Comparison of ENCODE assay signal across 23 cellular contexts in the genomic region with DNA sequence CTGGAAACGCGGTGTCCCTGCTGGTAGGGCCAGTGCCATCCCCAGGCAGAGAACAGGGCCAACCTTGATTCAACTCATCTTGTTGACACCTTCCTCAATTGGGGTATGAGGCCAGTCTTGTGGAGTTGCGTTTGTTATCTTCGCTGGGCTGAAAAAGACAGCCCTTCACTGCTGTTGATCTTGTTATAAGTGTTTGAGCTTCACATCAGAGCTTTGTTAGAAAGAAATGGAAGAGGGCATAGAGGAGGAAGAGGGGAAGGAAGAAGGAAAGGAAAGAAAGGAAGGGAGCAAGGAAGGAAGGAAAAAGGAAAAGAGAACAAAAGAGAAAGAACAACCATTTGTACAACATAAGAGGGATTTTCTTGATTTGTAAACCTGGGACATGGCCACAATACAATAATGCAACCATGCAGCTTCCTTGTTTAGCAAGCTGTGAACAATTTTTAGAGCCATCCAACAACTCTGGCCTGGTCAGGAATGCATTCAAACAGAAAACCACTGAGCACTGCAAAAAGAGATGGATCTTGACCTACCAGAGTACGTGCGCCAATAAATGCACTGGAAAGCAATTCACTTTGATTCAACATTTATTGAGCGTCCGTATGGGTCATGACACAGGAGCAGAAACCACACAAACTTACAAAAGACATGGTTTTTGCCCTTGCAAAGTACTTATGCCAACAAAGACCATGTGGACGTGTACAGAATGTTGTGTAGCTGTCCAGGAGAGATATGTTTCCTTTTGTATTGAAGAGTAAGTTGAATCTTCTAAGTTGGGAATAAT.
"Had no signal": no experiment of that assay in that cellular context is flagged by ENCODE, and none has a peak within 500 bp of the region (broad histone marks: within the 10 kb centered on the region; RNA-seq: fewer than 3 reads in every experiment).

No MANE protein-coding gene starts in this region.

- H3K36me3 ChIP-seq: ascending aorta, lower lobe of right lung, prostate gland, thoracic aorta, upper lobe of left lung had no signal

- H3K4me3 ChIP-seq: ascending aorta, lower lobe of right lung, prostate gland, thoracic aorta, upper lobe of left lung had no signal

- FAIRE-seq: small intestine had no signal

- H3K36me3 Mint-ChIP-seq: activated naive CD4-positive, alpha-beta T cell treated with anti-CD3 and anti-CD28 coated beads, Interleukin-2, amount 50 U/mL, for 24 hours; stimulated activated memory B cell treated with anti-CD40 and anti-IgM and Interleukin-4, amounts not matched to agents 10 μg/mL and 1 μg/mL and 100 μg/mL, for 72 hours had no signal

- H3K27me3 Mint-ChIP-seq: activated naive CD4-positive, alpha-beta T cell treated with anti-CD3 and anti-CD28 coated beads, Interleukin-2, amount 50 U/mL, for 24 hours; dendritic cell treated with granulocyte-macrophage colony-stimulating factor and Interleukin-4, amounts not matched to agents 40 ng/mL and 50 ng/mL, for 4 days; stimulated activated memory B cell treated with anti-CD40 and anti-IgM and Interleukin-4, amounts not matched to agents 10 μg/mL and 1 μg/mL and 100 μg/mL, for 72 hours had no signal

- H3K27ac Mint-ChIP-seq: activated naive CD4-positive, alpha-beta T cell treated with anti-CD3 and anti-CD28 coated beads, Interleukin-2, amount 50 U/mL, for 24 hours; activated T-cell treated with anti-CD3 and anti-CD28 coated beads, Interleukin-2, amount 50 U/mL, for 72 hours; dendritic cell treated with granulocyte-macrophage colony-stimulating factor and Interleukin-4, amounts not matched to agents 40 ng/mL and 50 ng/mL, for 4 days; stimulated activated memory B cell treated with anti-CD40 and anti-IgM and Interleukin-4, amounts not matched to agents 10 μg/mL and 1 μg/mL and 100 μg/mL, for 72 hours had no signal

- H3K27me3 ChIP-seq: ascending aorta, upper lobe of left lung had no signal

- H3K9me3 Mint-ChIP-seq: activated naive CD4-positive, alpha-beta T cell treated with anti-CD3 and anti-CD28 coated beads, Interleukin-2, amount 50 U/mL, for 24 hours; dendritic cell treated with granulocyte-macrophage colony-stimulating factor and Interleukin-4, amounts not matched to agents 40 ng/mL and 50 ng/mL, for 4 days; nephron; stimulated activated memory B cell treated with anti-CD40 and anti-IgM and Interleukin-4, amounts not matched to agents 10 μg/mL and 1 μg/mL and 100 μg/mL, for 72 hours had no signal

- H3K4me3 Mint-ChIP-seq: activated naive CD4-positive, alpha-beta T cell treated with anti-CD3 and anti-CD28 coated beads, Interleukin-2, amount 50 U/mL, for 24 hours; activated T-cell treated with anti-CD3 and anti-CD28 coated beads, Interleukin-2, amount 50 U/mL, for 72 hours; dendritic cell treated with granulocyte-macrophage colony-stimulating factor and Interleukin-4, amounts not matched to agents 40 ng/mL and 50 ng/mL, for 4 days; nephron; stimulated activated memory B cell treated with anti-CD40 and anti-IgM and Interleukin-4, amounts not matched to agents 10 μg/mL and 1 μg/mL and 100 μg/mL, for 72 hours had no signal

- ATAC-seq: activated CD4-positive, CD25-positive, alpha-beta regulatory T cell treated with anti-CD3 and anti-CD28 coated beads, Interleukin-2, amount 50 U/mL, for 24 hours; activated T-cell treated with anti-CD3 and anti-CD28 coated beads, Interleukin-2, amount 50 U/mL, for 72 hours; lower lobe of right lung; right cardiac atrium; stimulated activated memory B cell treated with anti-CD40 and anti-IgM and Interleukin-4, amounts not matched to agents 10 μg/mL and 1 μg/mL and 100 μg/mL, for 72 hours had no signal

- H3K27ac ChIP-seq: ascending aorta, lower lobe of right lung, prostate gland, thoracic aorta, upper lobe of left lung had no signal

- DNase-seq: activated CD4-positive, alpha-beta T cell treated with anti-CD3 and anti-CD28 coated beads, Interleukin-2, amount 50 U/mL, for 1 hour; activated CD8-positive, alpha-beta memory T cell treated with anti-CD3 and anti-CD28 coated beads for 24 hours; activated CD8-positive, alpha-beta memory T cell treated with anti-CD3 and anti-CD28 coated beads, Interleukin-2, amount 50 U/mL, for 48 hours; activated gamma-delta T cell; activated T-cell treated with anti-CD3 and anti-CD28 coated beads, Interleukin-2, amount 50 U/mL, for 72 hours; effector CD8-positive, alpha-beta T cell; left cardiac atrium; lower lobe of right lung; right cardiac atrium; small intestine; stimulated activated CD4-positive, alpha-beta T cell treated with anti-CD3 and anti-CD28 coated beads, Interleukin-15, amount 100 ng/mL, for 24 hours; stimulated activated CD4-positive, alpha-beta T cell treated with anti-CD3 and anti-CD28 coated beads, Interleukin-4, amount 100 ng/mL, for 1 hour; T-helper 1 cell; T-helper 9 cell; upper lobe of left lung had no signal

- H3K4me1 Mint-ChIP-seq: activated naive CD4-positive, alpha-beta T cell treated with anti-CD3 and anti-CD28 coated beads, Interleukin-2, amount 50 U/mL, for 24 hours had no signal

- H3K9me3 ChIP-seq: ascending aorta, lower lobe of right lung, prostate gland, thoracic aorta, upper lobe of left lung had no signal

- H3K4me1 ChIP-seq: ascending aorta, lower lobe of right lung, prostate gland, upper lobe of left lung had no signal
